ENCODE assay signal across 1 cellular context in the genomic region with DNA sequence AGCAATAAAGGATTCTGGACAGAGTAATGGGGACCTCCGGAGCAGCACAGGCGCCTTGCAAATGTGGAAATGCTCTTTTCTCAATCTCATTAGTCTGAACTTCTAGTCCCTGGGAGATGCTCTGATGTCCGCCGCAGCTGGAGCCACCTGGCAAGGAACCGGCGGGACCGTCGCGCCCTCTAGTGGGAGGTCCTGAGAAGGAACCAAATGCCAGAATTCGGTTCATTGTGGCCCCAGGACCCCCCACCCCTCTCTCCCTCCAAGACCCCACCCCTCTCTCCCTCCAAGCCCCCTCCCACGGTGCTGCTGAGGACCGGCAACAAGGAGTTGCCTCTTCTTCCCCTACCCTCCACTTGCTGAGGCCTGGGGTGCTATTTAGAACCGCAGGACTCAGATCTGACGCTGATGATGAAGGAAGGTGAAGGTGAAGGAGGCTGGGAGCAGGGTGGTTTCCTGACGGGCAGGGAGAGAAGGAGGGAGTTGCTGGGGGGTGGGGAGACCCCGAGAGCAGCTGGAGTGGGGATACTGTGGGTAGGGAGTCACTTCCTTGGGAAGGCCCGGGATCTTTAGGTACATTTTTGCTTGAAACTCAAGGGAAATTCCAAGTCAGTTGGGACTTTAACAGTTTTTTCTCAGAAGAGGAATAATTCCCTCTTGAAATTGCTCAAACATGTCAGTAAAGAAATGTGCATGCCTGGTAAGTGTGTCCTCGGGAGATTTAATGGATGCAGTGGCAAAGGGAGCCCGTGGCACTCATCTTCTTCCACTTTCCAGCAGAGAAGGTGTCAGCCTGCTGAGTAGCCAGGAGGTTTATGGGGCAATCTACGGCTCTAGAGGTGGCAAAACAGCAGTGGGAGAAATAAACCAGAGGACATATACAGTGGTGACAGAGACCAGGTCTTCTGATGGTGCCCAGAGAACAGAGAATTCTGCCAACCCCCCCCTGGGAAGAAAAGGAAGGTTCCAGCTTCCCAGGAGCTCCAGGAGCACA.
A peak's percentile ranks its signal among the peaks of the same experiment; 100 is the strongest.
TF ChIP-seq lines count a peak whose summit lies in the region.

No MANE protein-coding gene starts in this region.

TF ChIP-seq in H1, 55 proteins besides CTCF, POLR2A, EP300 and RAD21:
- TF ChIP-seq GABPA (IDR thresholded peaks at IDR 0.05; ENCODE audit: borderline replicate concordance, insufficient read depth, low read length) (no peak), CREB1 (IDR thresholded peaks at IDR 0.05) (peak; percentile 34; the same call in 1 of the 2 replicates), YY1 (IDR thresholded peaks at IDR 0.05; ENCODE audit: low read depth, low read length) (0 out of 2 replicates have a peak, but pooled peaks have one; percentile 28), TCF12 (IDR thresholded peaks at IDR 0.05; ENCODE audit: low read depth, low read length) (peak; percentile 84), POU5F1 (IDR thresholded peaks at IDR 0.05; ENCODE audit: low read depth, low read length) (no peak), TEAD4 (IDR thresholded peaks at IDR 0.05; ENCODE audit: low read depth, low read length) (0 out of 2 replicates have a peak, but pooled peaks have one; percentile 39)
- TF ChIP-seq, protein P1, sequence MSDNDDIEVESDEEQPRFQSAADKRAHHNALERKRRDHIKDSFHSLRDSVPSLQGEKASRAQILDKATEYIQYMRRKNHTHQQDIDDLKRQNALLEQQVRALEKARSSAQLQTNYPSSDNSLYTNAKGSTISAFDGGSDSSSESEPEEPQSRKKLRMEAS (IDR thresholded peaks at IDR 0.05): peak; percentile 29; the same call in 1 of the 2 replicates
- TF ChIP-seq, protein P2, sequence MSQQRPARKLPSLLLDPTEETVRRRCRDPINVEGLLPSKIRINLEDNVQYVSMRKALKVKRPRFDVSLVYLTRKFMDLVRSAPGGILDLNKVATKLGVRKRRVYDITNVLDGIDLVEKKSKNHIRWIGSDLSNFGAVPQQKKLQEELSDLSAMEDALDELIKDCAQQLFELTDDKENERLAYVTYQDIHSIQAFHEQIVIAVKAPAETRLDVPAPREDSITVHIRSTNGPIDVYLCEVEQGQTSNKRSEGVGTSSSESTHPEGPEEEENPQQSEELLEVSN (IDR thresholded peaks at IDR 0.05): 0 out of 2 replicates have a peak, but pooled peaks have one; percentile 29
